In genomic region chr12:55845785-55846496, GRCh38 we compare ENCODE assay signal across 15 cellular contexts. TPM values are rescaled to one million over a fixed set of nuclear protein-coding genes. Genes with fewer than 3 reads are reported as not detected.
DNase-seq lines count a peak whose midpoint lies in the region; ATAC-seq and TF ChIP-seq lines count a peak whose summit lies in the region.
"Had no signal": no experiment of that assay in that cellular context is flagged by ENCODE, and none has a peak within 500 bp of the region (broad histone marks: within the 10 kb centered on the region; RNA-seq: fewer than 3 reads in every experiment).

No MANE protein-coding gene starts in this region.

- H3K9me3 Mint-ChIP-seq in osteocyte (ENCODE audit: unreplicated experiment) = no peaks in the 10 kb centered on the region
- H3K9me3 Mint-ChIP-seq in stimulated activated naive CD8-positive, alpha-beta T cell treated with anti-CD3 and anti-CD28 coated beads, Interleukin-15, amount 100 ng/mL, for 72 hours = no peaks in the 10 kb centered on the region

- ATAC-seq in heart left ventricle = peak in 1 of 4 donors; percentile 28
- ATAC-seq in Right ventricle myocardium inferior = no peak
- ATAC-seq in HG02642 (IDR thresholded peaks at IDR 0.05; ENCODE audit: poor library complexity, unreplicated experiment) = no peak
- ATAC-seq in stimulated activated naive CD8-positive, alpha-beta T cell treated with anti-CD3 and anti-CD28 coated beads, Interleukin-15, amount 100 ng/mL, for 72 hours = no peak

- no peaks in the 10 kb centered on the region for H3K36me3 ChIP-seq in heart left ventricle
- H3K36me3 ChIP-seq in esophagus squamous epithelium = no peaks in the 10 kb centered on the region
- no peaks in the 10 kb centered on the region for H3K36me3 ChIP-seq in vagina

- H3K4me3 Mint-ChIP-seq in osteocyte (ENCODE audit: unreplicated experiment) = no peak overlapping the region
- no peak overlapping the region for H3K4me3 Mint-ChIP-seq in stimulated activated naive CD8-positive, alpha-beta T cell treated with anti-CD3 and anti-CD28 coated beads, Interleukin-15, amount 100 ng/mL, for 72 hours

- H3K27ac ChIP-seq in heart left ventricle (peak overlapping the region in 7 of 12 donors; percentile 19 to 95 (median 90)), esophagus squamous epithelium (peak overlapping the region in 3 of 4 donors; percentile 81 to 91 (median 90)), vagina (peak overlapping the region; percentile 86)
- H3K27ac ChIP-seq: SK-N-MC had no signal

- TF ChIP-seq CTCF in heart left ventricle (IDR thresholded peaks at IDR 0.05) (no peak), esophagus squamous epithelium (IDR thresholded peaks at IDR 0.05) (no peak), osteocyte (IDR thresholded peaks at IDR 0.05) (no peak), vagina (IDR thresholded peaks at IDR 0.05) (no peak), GM10248 (IDR thresholded peaks at IDR 0.05; ENCODE audit: control extremely low read depth, extremely low read depth, low read depth, missing control alignments) (no peak)

- peak overlapping the region; percentile 99 for H3K27ac Mint-ChIP-seq in osteocyte (ENCODE audit: unreplicated experiment)
- H3K27ac Mint-ChIP-seq in stimulated activated naive CD8-positive, alpha-beta T cell treated with anti-CD3 and anti-CD28 coated beads, Interleukin-15, amount 100 ng/mL, for 72 hours = peak overlapping the region in 1 of 2 donors; percentile 57

- H3K4me3 ChIP-seq in heart left ventricle (no peak overlapping the region), esophagus squamous epithelium (no peak overlapping the region), vagina (no peak overlapping the region)
- H3K4me3 ChIP-seq: SK-N-MC had no signal

- TF ChIP-seq POLR2A in heart left ventricle (IDR thresholded peaks at IDR 0.05) (no peak), esophagus squamous epithelium (IDR thresholded peaks at IDR 0.05) (no peak), vagina (IDR thresholded peaks at IDR 0.05) (no peak)

- H3K9me3 ChIP-seq in heart left ventricle (no peaks in the 10 kb centered on the region), esophagus squamous epithelium (no peaks in the 10 kb centered on the region), vagina (no peaks in the 10 kb centered on the region)

- CTCF ChIA-PET in GM10248 (lab: Yijun Ruan, JAX) = interaction anchor here (2.3 kb wide), 1 partner anchor 14 kb away, joined by 6 read pairs; no protein-coding TSS in a partner anchor

- intact Hi-C loops in heart left ventricle (cut with DNase I) (loop anchor here in 1 of 10 donors (5.0 kb wide), 1 partner anchor 81 kb away; the partner anchor contains the start of gene PYM1), Right ventricle myocardium inferior (cut with DNase I) (no loop called here), esophagus squamous epithelium (cut with DNase I) (no loop called here), vagina (cut with DNase I) (no loop called here)

- H3K4me1 ChIP-seq in heart left ventricle (peaks cover 0 to 71% (median 14%) of the 10 kb centered on the region in 12 donors), esophagus squamous epithelium (peaks cover 0 to 37% (median 5%) of the 10 kb centered on the region in 3 donors), vagina (peaks cover 26% of the 10 kb centered on the region)

- DNase-seq in heart left ventricle (peak in 2 of 5 donors; percentile 45 to 56), Right ventricle myocardium inferior (ENCODE audit: missing footprints) (no peak), esophagus squamous epithelium (lab: John Stamatoyannopoulos, UW) (no peak), osteocyte (ENCODE audit: extremely low spot score, unreplicated experiment) (no peak), vagina (ENCODE audit: extremely low spot score in 2 of 2) (no peak), GM10248 (ENCODE audit: extremely low spot score) (no peak)
- no peak for DNase-seq in stimulated activated naive CD8-positive, alpha-beta T cell treated with anti-CD3 and anti-CD28 coated beads, Interleukin-15, amount 100 ng/mL, for 72 hours
- DNase-seq: activated T-cell treated with anti-CD3 and anti-CD28 coated beads, Interleukin-2, amount 50 U/mL, for 1 hour; DMS79 treated with DMSO at 0.1 percent for 48 hours; NCI-H187 treated with DMSO at 0.1 percent for 48 hours; NCI-H446; nucleus accumbens; stimulated activated CD4-positive, alpha-beta T cell treated with anti-CD3 and anti-CD28 coated beads, Interleukin-4, amount 100 ng/mL, for 4 hours had no signal

- WGBS in heart left ventricle, 4 donors = 75 to 78% (median 76%) methylated on average over 7 of the region's 7 CpGs
- WGBS in esophagus squamous epithelium, 2 donors = 80 to 86% methylated on average over 5 to 7 of the region's 7 CpGs

- H3K27me3 ChIP-seq in heart left ventricle (peaks cover 0 to 3% (median 0%) of the 10 kb centered on the region in 9 donors), esophagus squamous epithelium (peaks cover 0 to 25% (median 0%) of the 10 kb centered on the region in 4 donors), vagina (no peaks in the 10 kb centered on the region)

- POLR2A ChIA-PET in GM10248 (lab: Yijun Ruan, JAX) = no interaction called here

- peaks cover 56% of the 10 kb centered on the region for H3K4me1 Mint-ChIP-seq in osteocyte (ENCODE audit: unreplicated experiment)
- peaks cover 17% of the 10 kb centered on the region for H3K4me1 Mint-ChIP-seq in stimulated activated naive CD8-positive, alpha-beta T cell treated with anti-CD3 and anti-CD28 coated beads, Interleukin-15, amount 100 ng/mL, for 72 hours

- no peaks in the 10 kb centered on the region for H3K27me3 Mint-ChIP-seq in osteocyte (ENCODE audit: unreplicated experiment)
- H3K27me3 Mint-ChIP-seq in stimulated activated naive CD8-positive, alpha-beta T cell treated with anti-CD3 and anti-CD28 coated beads, Interleukin-15, amount 100 ng/mL, for 72 hours = peaks cover 12% of the 10 kb centered on the region

- no peaks in the 10 kb centered on the region for H3K36me3 Mint-ChIP-seq in osteocyte (ENCODE audit: unreplicated experiment)

RNA-seq across cellular contexts. Expression of gene MMP19, which starts 3.2 kb away (rescaled TPM):
- 10 to 100 TPM in 1 of 9 donors, 1 to 10 TPM in 7, under 1 TPM in 1; 0.48 to 16.1 (median 2.8) TPM for total RNA-seq in heart left ventricle
- 1 to 10 TPM; 1.5 to 4.7 TPM for polyA plus RNA-seq in heart left ventricle
- total RNA-seq in Right ventricle myocardium inferior = 2.9 TPM
- total RNA-seq in esophagus squamous epithelium = 1 to 10 TPM; 1.5 to 3.1 (median 1.8) TPM
- total RNA-seq in osteocyte = 14.3 and 15.1 TPM in 2 replicates
- 21.6 TPM for total RNA-seq in vagina

RNA-seq across cellular contexts. Expression of gene DNAJC14, which starts 16.6 kb away (rescaled TPM):
- total RNA-seq in heart left ventricle (10 to 100 TPM; 13.9 to 41.7 (median 19.8) TPM), Right ventricle myocardium inferior (18.3 TPM), esophagus squamous epithelium (10 to 100 TPM; 15.3 to 30.2 (median 19.9) TPM), osteocyte (44.3 and 46.8 TPM in 2 replicates), vagina (29.2 TPM)
- polyA plus RNA-seq in heart left ventricle = 10 to 100 TPM in 1 of 2 donors, 1 to 10 TPM in 1; 9.4 to 31.7 TPM

RNA-seq across cellular contexts. Expression of gene ORMDL2, which starts 28.1 kb away (rescaled TPM):
- total RNA-seq in heart left ventricle (10 to 100 TPM in 8 of 9 donors, 1 to 10 TPM in 1; 9.6 to 42.3 (median 22.2) TPM), Right ventricle myocardium inferior (17.3 TPM), esophagus squamous epithelium (10 to 100 TPM; 29.9 to 31.9 (median 31.1) TPM), osteocyte (26.0 TPM in 2 replicates), vagina (9.8 TPM)
- 10 to 100 TPM; 31.4 to 61.9 TPM for polyA plus RNA-seq in heart left ventricle

RNA-seq across cellular contexts. Expression of gene SARNP, which starts 28.4 kb away (rescaled TPM):
- total RNA-seq in heart left ventricle = 10 to 100 TPM; 47.2 to 69.3 (median 54.0) TPM
- 100 to 1,000 TPM; 118 to 138 TPM for polyA plus RNA-seq in heart left ventricle
- 50.2 TPM for total RNA-seq in Right ventricle myocardium inferior
- total RNA-seq in esophagus squamous epithelium = 10 to 100 TPM; 22.6 to 60.1 (median 53.7) TPM
- 55.6 and 56.1 TPM in 2 replicates for total RNA-seq in osteocyte
- total RNA-seq in vagina = 33.1 TPM
